In genomic region chr19:50461066-50461875, GRCh38 we compare ENCODE assay signal across 9 cellular contexts. TPM values are rescaled to one million over a fixed set of nuclear protein-coding genes. Genes with fewer than 3 reads are reported as not detected.
DNase-seq lines count a peak whose midpoint lies in the region; ATAC-seq and TF ChIP-seq lines count a peak whose summit lies in the region.
"Had no signal": no experiment of that assay in that cellular context is flagged by ENCODE, and none has a peak within 500 bp of the region (broad histone marks: within the 10 kb centered on the region; RNA-seq: fewer than 3 reads in every experiment).

No MANE protein-coding gene starts in this region.

- no peaks in the 10 kb centered on the region for H3K27me3 ChIP-seq in CD4-positive, CD25-positive, alpha-beta regulatory T cell (ENCODE audit: control insufficient read depth, insufficient read depth, low read length)
- H3K27me3 ChIP-seq in GM23338 (ENCODE audit: insufficient read depth), result no peaks in the 10 kb centered on the region

- peak; percentile 76 to 97 for TF ChIP-seq CTCF in GM23338 (conservative IDR thresholded peaks at IDR 0.05; ENCODE audit: low read depth in 2 of 2)
- TF ChIP-seq CTCF in VCaP (conservative IDR thresholded peaks at IDR 0.05), result peak; percentile 96

- no peak overlapping the region for H2AFZ ChIP-seq in GM23338

- H3F3A ChIP-seq in GM23338 (replicated peaks; ENCODE audit: low read depth), result no peaks in the 10 kb centered on the region

- no peak overlapping the region for H3K4me3 ChIP-seq in CD4-positive, CD25-positive, alpha-beta regulatory T cell (ENCODE audit: low read depth, low read length)
- H3K4me3 ChIP-seq in GM23338, result no peak overlapping the region

- H3K9me3 ChIP-seq in CD4-positive, CD25-positive, alpha-beta regulatory T cell (ENCODE audit: control insufficient read depth in 2 of 2, low read length in 2 of 2), result no peaks in the 10 kb centered on the region

- no peak overlapping the region for H3K4me2 ChIP-seq in GM23338

- H3K27me3 Mint-ChIP-seq in CD4-positive, CD25-positive, alpha-beta regulatory T cell, result peaks cover 4% of the 10 kb centered on the region
- H3K27me3 Mint-ChIP-seq in GM23338 (ENCODE audit: insufficient read depth, low read depth, poor library complexity), result peaks cover 12% of the 10 kb centered on the region

- H4K20me1 ChIP-seq in GM23338 (replicated peaks; ENCODE audit: insufficient read depth), result no peaks in the 10 kb centered on the region

- H3K27ac ChIP-seq in CD4-positive, CD25-positive, alpha-beta regulatory T cell (ENCODE audit: insufficient read depth, low read length, poor library complexity, severe bottlenecking), result no peak overlapping the region
- H3K27ac ChIP-seq in GM23338 (ENCODE audit: low read depth) (no peak overlapping the region), VCaP (no peak overlapping the region)

- no peaks in the 10 kb centered on the region for H3K79me2 ChIP-seq in GM23338 (replicated peaks; ENCODE audit: insufficient read depth)

- H3K4me1 ChIP-seq in CD4-positive, CD25-positive, alpha-beta regulatory T cell (ENCODE audit: control insufficient read depth, insufficient read depth, low read length, poor library complexity, severe bottlenecking), result peaks cover 5% of the 10 kb centered on the region
- 0 out of 2 replicates have a peak, but pooled peaks cover 3% of the 10 kb centered on the region for H3K4me1 ChIP-seq in GM23338 (ENCODE audit: insufficient read depth)

- no peaks in the 10 kb centered on the region for H3K36me3 ChIP-seq in CD4-positive, CD25-positive, alpha-beta regulatory T cell (ENCODE audit: control insufficient read depth, insufficient read depth, low read length)
- H3K36me3 ChIP-seq in GM23338 (ENCODE audit: insufficient read depth), result no peaks in the 10 kb centered on the region

- peaks cover 0 to 7% (median 5%) of the 10 kb centered on the region in 4 donors for H3K4me1 Mint-ChIP-seq in CD4-positive, CD25-positive, alpha-beta regulatory T cell
- H3K4me1 Mint-ChIP-seq in GM23338, result no peaks in the 10 kb centered on the region

- H3K9me3 Mint-ChIP-seq in CD4-positive, CD25-positive, alpha-beta regulatory T cell, result peaks cover 0 to 2% (median 0%) of the 10 kb centered on the region in 7 donors
- H3K9me3 Mint-ChIP-seq in GM23338, result peaks cover 87% of the 10 kb centered on the region
- H3K9me3 Mint-ChIP-seq: T-helper 1 cell treated with Interleukin-12 subunit alpha and Interleukin-12 subunit beta and Interleukin-4 antibody, amounts not matched to agents 30 μg/mL and 1 μg/mL, for 36 hours had no signal

- DNase-seq in CD4-positive, CD25-positive, alpha-beta regulatory T cell, result peak in 2 of 3 donors; percentile 49 to 69
- DNase-seq in GM23338 (ENCODE audit: low spot score) (peak; percentile 86), NCI-H2107 (lab: John Stamatoyannopoulos, UW) (peak; percentile 65), left lobe of liver (ENCODE audit: low spot score) (peak; percentile 54)
- peak; percentile 36 for DNase-seq in central memory CD4-positive, alpha-beta T cell
- peak in 2 of 3 experiments; percentile 37 to 58 for DNase-seq in stimulated activated CD4-positive, alpha-beta T cell treated with anti-CD3 and anti-CD28 coated beads, TNF-alpha, amount 100 ng/mL, for 24 hours (ENCODE audit: low read depth in 3 of 3)

- no peaks in the 10 kb centered on the region for H3K9me2 ChIP-seq in GM23338 (ENCODE audit: insufficient read depth)

- H3K27ac Mint-ChIP-seq in CD4-positive, CD25-positive, alpha-beta regulatory T cell, result peak overlapping the region in 1 of 3 donors; percentile 2
- no peak overlapping the region for H3K27ac Mint-ChIP-seq in GM23338
- H3K27ac Mint-ChIP-seq: T-helper 1 cell treated with Interleukin-12 subunit alpha and Interleukin-12 subunit beta and Interleukin-4 antibody, amounts not matched to agents 30 μg/mL and 1 μg/mL, for 36 hours had no signal

- no peak overlapping the region for H3K4me3 Mint-ChIP-seq in CD4-positive, CD25-positive, alpha-beta regulatory T cell
- H3K4me3 Mint-ChIP-seq in GM23338, result no peak overlapping the region; the same call in 2 of the 3 replicates
- H3K4me3 Mint-ChIP-seq: T-helper 1 cell treated with Interleukin-12 subunit alpha and Interleukin-12 subunit beta and Interleukin-4 antibody, amounts not matched to agents 30 μg/mL and 1 μg/mL, for 36 hours had no signal

- H3K36me3 Mint-ChIP-seq in CD4-positive, CD25-positive, alpha-beta regulatory T cell, result no peaks in the 10 kb centered on the region
- peaks cover 27% of the 10 kb centered on the region for H3K36me3 Mint-ChIP-seq in GM23338 (ENCODE audit: low read depth)

- ATAC-seq in CD4-positive, CD25-positive, alpha-beta regulatory T cell (ENCODE audit: low read depth in 2 of 2), result peak in 1 of 2 donors; percentile 53
- ATAC-seq in GM23338 (peak; percentile 93), left lobe of liver (peak; percentile 89), GM18873 (IDR thresholded peaks at IDR 0.05; ENCODE audit: low FRiP score, unreplicated experiment) (no peak)

TF ChIP-seq in GM23338, 12 proteins besides CTCF, POLR2A, EP300 and RAD21:
- no peak for TF ChIP-seq ZNF114 (CRISPR knock-in tag; IDR thresholded peaks at IDR 0.05)
- no peak for TF ChIP-seq POLR2AphosphoS5 (IDR thresholded peaks at IDR 0.05; ENCODE audit: low read depth)
- TF ChIP-seq JUNB (IDR thresholded peaks at IDR 0.05; ENCODE audit: unreplicated experiment), result no peak
- no peak for TF ChIP-seq EZH2phosphoT487 (IDR thresholded peaks at IDR 0.05; ENCODE audit: unreplicated experiment)

RNA-seq across cellular contexts. Expression of gene EMC10, which starts 15.0 kb away (rescaled TPM):
- total RNA-seq in CD4-positive, CD25-positive, alpha-beta regulatory T cell, result 83.7 TPM
- 10 to 100 TPM in 1 of 4 donors, 1 to 10 TPM in 3; 8.0 to 12.7 (median 9.3) TPM for polyA plus RNA-seq in CD4-positive, CD25-positive, alpha-beta regulatory T cell
- total RNA-seq in GM23338 (2014; rRNA removed; shearing (Covaris generic)), result 86.4 and 113 TPM in 2 replicates
- polyA plus RNA-seq in GM23338 (2016; fragmentation: Nextera tagmentation; extraction: Ambion mirVana), result 24.8 and 28.2 TPM in 2 replicates
- 55.2 TPM for total RNA-seq in left lobe of liver

RNA-seq across cellular contexts. Expression of gene GARIN5A, which starts 15.4 kb away (rescaled TPM):
- 0.64 TPM for total RNA-seq in CD4-positive, CD25-positive, alpha-beta regulatory T cell
- under 1 TPM in 2 of 4 donors, not detected in 2; 0.39 to 0.83 TPM for polyA plus RNA-seq in CD4-positive, CD25-positive, alpha-beta regulatory T cell
- 13.3 and 19.9 TPM in 2 replicates for total RNA-seq in GM23338 (2014; rRNA removed; shearing (Covaris generic))
- polyA plus RNA-seq in GM23338 (2016; fragmentation: Nextera tagmentation; extraction: Ambion mirVana), result 24.2 and 25.0 TPM in 2 replicates
- total RNA-seq in left lobe of liver, result 1.8 TPM

RNA-seq across cellular contexts. Expression of gene MYBPC2, which starts 28.6 kb away (rescaled TPM):
- total RNA-seq in CD4-positive, CD25-positive, alpha-beta regulatory T cell, result 0.49 TPM
- polyA plus RNA-seq in CD4-positive, CD25-positive, alpha-beta regulatory T cell, result under 1 TPM in 1 of 4 donors, not detected in 3; 0.23 TPM
- 3.8 and 4.2 TPM in 2 replicates for total RNA-seq in GM23338 (2014; rRNA removed; shearing (Covaris generic))
- polyA plus RNA-seq in GM23338 (2016; fragmentation: Nextera tagmentation; extraction: Ambion mirVana), result 5.9 and 6.1 TPM in 2 replicates
- not detected for total RNA-seq in left lobe of liver

RNA-seq across cellular contexts. Expression of gene SPIB, which starts 42.5 kb away (rescaled TPM):
- not detected for total RNA-seq in CD4-positive, CD25-positive, alpha-beta regulatory T cell
- under 1 TPM in 2 of 4 donors, not detected in 2; 0.10 to 0.38 TPM for polyA plus RNA-seq in CD4-positive, CD25-positive, alpha-beta regulatory T cell
- 16.9 and 17.5 TPM in 2 replicates for total RNA-seq in GM23338 (2014; rRNA removed; shearing (Covaris generic))
- polyA plus RNA-seq in GM23338 (2016; fragmentation: Nextera tagmentation; extraction: Ambion mirVana), result 12.6 and 13.0 TPM in 2 replicates
- total RNA-seq in left lobe of liver, result not detected

RNA-seq across cellular contexts. Expression of gene JOSD2, which starts 49.7 kb away (rescaled TPM):
- total RNA-seq in CD4-positive, CD25-positive, alpha-beta regulatory T cell, result 18.5 TPM
- polyA plus RNA-seq in CD4-positive, CD25-positive, alpha-beta regulatory T cell, result 10 to 100 TPM; 16.6 to 37.7 (median 28.4) TPM
- 1.2 and 5.8 TPM in 2 replicates for total RNA-seq in GM23338 (2014; rRNA removed; shearing (Covaris generic))
- 3.3 and 4.1 TPM in 2 replicates for polyA plus RNA-seq in GM23338 (2016; fragmentation: Nextera tagmentation; extraction: Ambion mirVana)
- 22.8 TPM for total RNA-seq in left lobe of liver

Comparison
In these comparisons a context has a peak if more than half of its experiments do, and no peak if none do; other contexts are left out.
1. DNase-seq: peak in every context shown above with its lines; median percentile 86 in GM23338; 65 in NCI-H2107; 59 in CD4-positive, CD25-positive, alpha-beta regulatory T cell; 54 in left lobe of liver; 48 in stimulated activated CD4-positive, alpha-beta T cell treated with anti-CD3 and anti-CD28 coated beads, TNF-alpha, amount 100 ng/mL, for 24 hours; 36 in central memory CD4-positive, alpha-beta T cell.